9 cellular contexts compared by ENCODE assay signal in the genomic region with DNA sequence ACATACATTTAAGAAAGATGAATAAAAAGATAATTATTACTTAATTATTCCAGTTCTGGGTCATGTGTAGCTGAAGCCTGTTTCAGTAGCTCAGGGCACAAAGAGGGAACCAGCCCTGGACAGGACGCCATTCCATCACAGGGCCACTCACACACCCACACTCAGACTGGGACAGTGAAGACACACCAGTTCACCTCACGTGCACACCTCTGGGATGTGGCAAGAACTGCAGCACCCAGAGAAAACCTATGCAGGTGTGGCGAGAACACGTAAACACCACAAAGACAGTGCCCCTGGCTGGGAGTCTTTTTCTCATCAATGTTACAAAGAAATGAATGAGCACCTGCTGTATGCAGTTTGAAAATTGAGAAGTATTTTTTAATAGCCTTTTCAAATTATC. TPM values are rescaled to one million over a fixed set of nuclear protein-coding genes. Genes with fewer than 3 reads are reported as not detected.
A peak's percentile ranks its signal among the peaks of the same experiment; 100 is the strongest.
DNase-seq lines count a peak whose midpoint lies in the region; ATAC-seq and TF ChIP-seq lines count a peak whose summit lies in the region.
"Had no signal": no experiment of that assay in that cellular context is flagged by ENCODE, and none has a peak within 500 bp of the region (broad histone marks: within the 10 kb centered on the region; RNA-seq: fewer than 3 reads in every experiment).

No MANE protein-coding gene starts in this region.

- TF ChIP-seq EP300 in ovary (IDR thresholded peaks at IDR 0.05), result no peak

- no peaks in the 10 kb centered on the region for H3K27me3 ChIP-seq in H7 (ENCODE audit: control insufficient read depth, insufficient read depth, low read length)
- no peaks in the 10 kb centered on the region for H3K27me3 ChIP-seq in subcutaneous abdominal adipose tissue (ENCODE audit: control insufficient read depth in 5 of 5, insufficient read depth in 4 of 5, low read length in 5 of 5)
- no peaks in the 10 kb centered on the region for H3K27me3 ChIP-seq in ovary

- TF ChIP-seq CTCF in AG09309 (IDR thresholded peaks at IDR 0.05; ENCODE audit: control insufficient read depth, insufficient read depth, low read depth, low read length, missing control alignments), result no peak
- TF ChIP-seq CTCF in fibroblast of the aortic adventitia (IDR thresholded peaks at IDR 0.05; ENCODE audit: insufficient read depth, low read length), result no peak
- TF ChIP-seq CTCF in ovary (IDR thresholded peaks at IDR 0.05), result no peak

- TF ChIP-seq POLR2A in ovary (IDR thresholded peaks at IDR 0.05), result no peak

- DNase-seq in AG09309 (ENCODE audit: low read depth) (no peak), H7 (peak; percentile 66), fibroblast of the aortic adventitia (ENCODE audit: low read depth) (no peak), amygdala (lab: John Stamatoyannopoulos, UW) (no peak), ovary (no peak)
- peak; percentile 64 for DNase-seq in activated CD4-positive, alpha-beta T cell treated with anti-CD3 and anti-CD28 coated beads for 48 hours

- peaks cover 2 to 50% (median 42%) of the 10 kb centered on the region in 5 donors for H3K4me1 ChIP-seq in subcutaneous abdominal adipose tissue (ENCODE audit: control insufficient read depth in 5 of 5, insufficient read depth in 5 of 5, low read length in 5 of 5)
- H3K4me1 ChIP-seq in ovary (ENCODE audit: insufficient read depth), result peaks cover 10% of the 10 kb centered on the region

- H3K36me3 ChIP-seq in H7 (replicated peaks; ENCODE audit: control insufficient read depth, insufficient read depth, low read length) (peaks cover 8% of the 10 kb centered on the region), subcutaneous abdominal adipose tissue (ENCODE audit: control insufficient read depth in 5 of 5, insufficient read depth in 5 of 5, low read length in 5 of 5) (peaks cover 12 to 29% (median 14%) of the 10 kb centered on the region in 5 donors), ovary (no peaks in the 10 kb centered on the region)

- H3K9ac ChIP-seq in subcutaneous abdominal adipose tissue (ENCODE audit: low read length in 5 of 5), result no peak overlapping the region

- intact Hi-C loops in ovary (cut with DNase I), result loop anchor here in 2 of 4 donors (10.0 kb wide), 2 partner anchors 116 to 366 kb away; a partner anchor contains a TSS

- no peak for ATAC-seq in GM19395 (IDR thresholded peaks at IDR 0.05; ENCODE audit: unreplicated experiment)

- H3K9me3 ChIP-seq in subcutaneous abdominal adipose tissue (ENCODE audit: control insufficient read depth in 5 of 5, low read length in 5 of 5), result no peaks in the 10 kb centered on the region
- H3K9me3 ChIP-seq in ovary, result no peaks in the 10 kb centered on the region

- WGBS in ovary, 3 donors, result 74 to 80% (median 79%) methylated on average over 4 of the region's 4 CpGs

- peak overlapping the region; percentile 96 for H3K27ac ChIP-seq in subcutaneous abdominal adipose tissue (ENCODE audit: low read depth, low read length)
- no peak overlapping the region for H3K27ac ChIP-seq in ovary

- peak overlapping the region; percentile 10; the same call in 1 of the 2 replicates for H3K4me3 ChIP-seq in AG09309 (ENCODE audit: control insufficient read depth, low read depth, low read length)
- H3K4me3 ChIP-seq in H7 (ENCODE audit: insufficient read depth, low read depth, low read length), result no peak overlapping the region
- H3K4me3 ChIP-seq in fibroblast of the aortic adventitia (ENCODE audit: low read depth, low read length), result peak overlapping the region; percentile 80
- H3K4me3 ChIP-seq in subcutaneous abdominal adipose tissue (ENCODE audit: low read depth in 1 of 5, low read length in 5 of 5), result no peak overlapping the region
- H3K4me3 ChIP-seq in ovary, result no peak overlapping the region

RNA-seq across cellular contexts. Expression of a gene that starts 1.6 kb away (rescaled TPM):
- 102 and 115 TPM in 2 replicates for total RNA-seq in H7 (2014; rRNA removed; shearing (Covaris generic))
- total RNA-seq in fibroblast of the aortic adventitia (ENCODE audit: low replicate concordance), result 48.1 and 67.4 TPM in 2 replicates
- 10 to 100 TPM; 17.3 to 99.0 (median 24.4) TPM for total RNA-seq in ovary
- 10 to 100 TPM; 20.3 to 53.0 TPM for polyA plus RNA-seq in ovary

RNA-seq across cellular contexts. Expression of a gene that starts 5.6 kb away (rescaled TPM):
- total RNA-seq in H7 (2014; rRNA removed; shearing (Covaris generic)), result 8.4 and 9.7 TPM in 2 replicates
- total RNA-seq in fibroblast of the aortic adventitia (ENCODE audit: low replicate concordance), result 14.4 and 17.0 TPM in 2 replicates
- total RNA-seq in ovary, result 10 to 100 TPM in 5 of 7 donors, 1 to 10 TPM in 2; 7.6 to 20.0 (median 15.6) TPM
- 10 to 100 TPM in 1 of 2 donors, 1 to 10 TPM in 1; 6.6 to 12.8 TPM for polyA plus RNA-seq in ovary

RNA-seq across cellular contexts. Expression of a gene that starts 24.9 kb away (rescaled TPM):
- not detected in 2 replicates for total RNA-seq in H7 (2014; rRNA removed; shearing (Covaris generic))
- total RNA-seq in fibroblast of the aortic adventitia (ENCODE audit: low replicate concordance) (not detected in 2 replicates), ovary (not detected)
- polyA plus RNA-seq in ovary, result not detected
- total RNA-seq: mononuclear cell had no signal

Comparison
In these comparisons a context has a peak if more than half of its experiments do, and no peak if none do; other contexts are left out.
1. DNase-seq: peak in H7 (single experiment) and activated CD4-positive, alpha-beta T cell treated with anti-CD3 and anti-CD28 coated beads for 48 hours (single experiment); none in AG09309 (single experiment), fibroblast of the aortic adventitia (single experiment), amygdala (0 of 56) and ovary (0 of 5).
2. H3K4me3 ChIP-seq: peak in AG09309 (single experiment) and fibroblast of the aortic adventitia (single experiment); none in H7 (single experiment), subcutaneous abdominal adipose tissue (0 of 5) and ovary (single experiment).